In the genomic region with DNA sequence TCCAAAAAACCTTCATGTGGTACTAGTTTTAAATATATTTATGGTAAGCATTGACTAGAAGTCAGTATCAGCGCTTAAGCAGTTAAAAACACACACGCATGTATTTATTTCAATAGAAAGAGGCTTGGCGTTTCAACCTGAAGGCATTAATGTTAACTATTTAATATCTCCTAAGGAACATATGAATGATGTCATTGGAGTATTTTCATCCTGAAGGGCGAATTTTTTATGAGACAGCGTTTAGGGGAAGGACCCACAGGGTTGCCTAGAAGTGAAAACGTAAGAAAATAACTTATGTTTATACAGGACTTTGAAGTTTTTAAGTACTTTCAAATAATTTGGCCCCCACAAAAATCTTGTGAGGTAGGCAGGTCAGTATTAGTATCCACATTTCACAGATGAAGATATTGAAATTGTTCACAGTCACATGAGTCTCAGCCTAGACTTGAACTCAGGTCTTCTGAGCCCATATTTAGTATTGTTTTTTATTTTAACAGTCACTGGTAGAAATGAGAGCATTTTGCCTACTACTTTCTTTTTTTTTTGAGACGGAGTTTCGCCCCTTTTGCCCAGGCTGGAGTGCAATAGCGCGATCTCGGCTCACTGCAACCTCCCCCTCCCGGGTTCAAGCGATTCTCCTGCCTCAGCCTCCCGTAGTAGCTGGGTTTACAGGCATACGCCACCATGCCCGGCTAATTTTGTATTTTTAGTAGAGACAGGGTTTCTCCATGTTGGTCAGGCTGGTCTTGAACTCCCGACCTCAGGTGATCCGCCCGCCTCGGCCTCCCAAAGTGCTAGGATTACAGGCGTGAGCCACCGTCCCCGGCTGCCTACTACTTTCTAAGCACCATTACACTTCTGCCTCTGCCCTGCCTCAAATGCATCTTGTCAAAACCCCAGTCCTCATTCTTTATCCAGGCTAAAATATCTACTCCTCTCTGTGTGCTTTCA, we compare ENCODE assay signal across 7 cellular contexts. TPM values are rescaled to one million over a fixed set of nuclear protein-coding genes. Genes with fewer than 3 reads are reported as not detected.
A peak's percentile ranks its signal among the peaks of the same experiment; 100 is the strongest.
DNase-seq lines count a peak whose midpoint lies in the region; ATAC-seq and TF ChIP-seq lines count a peak whose summit lies in the region.

No MANE protein-coding gene starts in this region.

- no peak overlapping the region for H2AFZ ChIP-seq in SU-DHL-6 (ENCODE audit: low read depth, low read length, severe bottlenecking)

- peaks cover 19% of the 10 kb centered on the region; the same call in 1 of the 2 replicates for H3F3A ChIP-seq in SU-DHL-6 (ENCODE audit: insufficient read depth)

- H4K20me1 ChIP-seq in SU-DHL-6 (ENCODE audit: low read depth, low read length): peaks cover 17% of the 10 kb centered on the region

- H3K9me3 ChIP-seq in HAP-1 (no peaks in the 10 kb centered on the region), SU-DHL-6 (ENCODE audit: insufficient read depth, low read length) (no peaks in the 10 kb centered on the region), skeletal muscle satellite cell (replicated peaks; ENCODE audit: low read length) (no peaks in the 10 kb centered on the region)

- H3K36me3 ChIP-seq in HAP-1 (replicated peaks): no peaks in the 10 kb centered on the region
- no peaks in the 10 kb centered on the region for H3K36me3 ChIP-seq in SU-DHL-6 (ENCODE audit: low read length)
- H3K36me3 ChIP-seq in skeletal muscle satellite cell (ENCODE audit: insufficient read depth, low read length): no peaks in the 10 kb centered on the region

- in situ Hi-C loops in HAP-1 (cut with MboI; ENCODE audit: low sequenced_read_pairs): loop anchor here (10.0 kb wide), 1 partner anchor 156 kb away; the partner anchor contains the start of gene SFR1

- TF ChIP-seq CTCF in SU-DHL-6 (IDR thresholded peaks at IDR 0.05; ENCODE audit: insufficient read depth, low read length, poor library complexity, severe bottlenecking) (no peak), fibroblast of villous mesenchyme (IDR thresholded peaks at IDR 0.05; ENCODE audit: insufficient read depth, low read depth, low read length) (no peak)

- peak overlapping the region; percentile 89 for H3K4me2 ChIP-seq in SU-DHL-6 (ENCODE audit: low read depth, low read length, poor library complexity, severe bottlenecking)
- peak overlapping the region; percentile 89 for H3K4me2 ChIP-seq in skeletal muscle satellite cell (ENCODE audit: low read length)

- peaks cover 10% of the 10 kb centered on the region for H3K4me1 ChIP-seq in HAP-1
- H3K4me1 ChIP-seq in skeletal muscle satellite cell (ENCODE audit: control insufficient read depth, insufficient read depth, low read length): peaks cover 16% of the 10 kb centered on the region

- peak overlapping the region; percentile 84 for H3K9ac ChIP-seq in SU-DHL-6 (ENCODE audit: low read length)
- peak overlapping the region; percentile 86 for H3K9ac ChIP-seq in skeletal muscle satellite cell (ENCODE audit: low read depth, low read length)

- DNase-seq in HAP-1 (ENCODE audit: low spot score in 2 of 2) (peak in 1 of 2 experiments; percentile 16), fibroblast of villous mesenchyme (ENCODE audit: low read depth) (no peak), kidney tubule cell (ENCODE audit: low spot score) (no peak), NCI-H2227 (lab: John Stamatoyannopoulos, UW; ENCODE audit: unreplicated experiment) (no peak)

- no peaks in the 10 kb centered on the region for H3K27me3 ChIP-seq in HAP-1 (ENCODE audit: low read depth)
- no peaks in the 10 kb centered on the region for H3K27me3 ChIP-seq in SU-DHL-6 (ENCODE audit: low read length)
- H3K27me3 ChIP-seq in skeletal muscle satellite cell (ENCODE audit: control insufficient read depth, insufficient read depth, low read length): no peaks in the 10 kb centered on the region

- no peak overlapping the region for H3K27ac ChIP-seq in SU-DHL-6 (ENCODE audit: low read depth, low read length)

- ATAC-seq in HG03139 (IDR thresholded peaks at IDR 0.05; ENCODE audit: unreplicated experiment): no peak

- H3K79me2 ChIP-seq in SU-DHL-6 (ENCODE audit: insufficient read depth, low read length): peaks cover 63% of the 10 kb centered on the region

- H3K4me3 ChIP-seq in HAP-1 (peak overlapping the region; percentile 60), SU-DHL-6 (ENCODE audit: insufficient read depth, low read length, poor library complexity, severe bottlenecking) (peak overlapping the region; percentile 89), fibroblast of villous mesenchyme (ENCODE audit: low read depth, low read length) (peak overlapping the region; percentile 91), skeletal muscle satellite cell (ENCODE audit: low read length) (peak overlapping the region; percentile 78)

- H3K9me2 ChIP-seq in SU-DHL-6 (replicated peaks; ENCODE audit: insufficient read depth, low read length): no peaks in the 10 kb centered on the region

RNA-seq across cellular contexts. Expression of gene SLK, which starts 1.8 kb away (rescaled TPM):
- total RNA-seq in fibroblast of villous mesenchyme: 48.8 and 52.2 TPM in 2 replicates
- total RNA-seq in skeletal muscle satellite cell (2012; rRNA removed): 38.7 and 52.5 TPM in 2 replicates

RNA-seq across cellular contexts. Expression of gene STN1, which starts 50.7 kb away (rescaled TPM):
- total RNA-seq in fibroblast of villous mesenchyme: 23.3 and 29.3 TPM in 2 replicates
- total RNA-seq in skeletal muscle satellite cell (2012; rRNA removed): 28.1 and 42.4 TPM in 2 replicates
